In the genomic region with DNA sequence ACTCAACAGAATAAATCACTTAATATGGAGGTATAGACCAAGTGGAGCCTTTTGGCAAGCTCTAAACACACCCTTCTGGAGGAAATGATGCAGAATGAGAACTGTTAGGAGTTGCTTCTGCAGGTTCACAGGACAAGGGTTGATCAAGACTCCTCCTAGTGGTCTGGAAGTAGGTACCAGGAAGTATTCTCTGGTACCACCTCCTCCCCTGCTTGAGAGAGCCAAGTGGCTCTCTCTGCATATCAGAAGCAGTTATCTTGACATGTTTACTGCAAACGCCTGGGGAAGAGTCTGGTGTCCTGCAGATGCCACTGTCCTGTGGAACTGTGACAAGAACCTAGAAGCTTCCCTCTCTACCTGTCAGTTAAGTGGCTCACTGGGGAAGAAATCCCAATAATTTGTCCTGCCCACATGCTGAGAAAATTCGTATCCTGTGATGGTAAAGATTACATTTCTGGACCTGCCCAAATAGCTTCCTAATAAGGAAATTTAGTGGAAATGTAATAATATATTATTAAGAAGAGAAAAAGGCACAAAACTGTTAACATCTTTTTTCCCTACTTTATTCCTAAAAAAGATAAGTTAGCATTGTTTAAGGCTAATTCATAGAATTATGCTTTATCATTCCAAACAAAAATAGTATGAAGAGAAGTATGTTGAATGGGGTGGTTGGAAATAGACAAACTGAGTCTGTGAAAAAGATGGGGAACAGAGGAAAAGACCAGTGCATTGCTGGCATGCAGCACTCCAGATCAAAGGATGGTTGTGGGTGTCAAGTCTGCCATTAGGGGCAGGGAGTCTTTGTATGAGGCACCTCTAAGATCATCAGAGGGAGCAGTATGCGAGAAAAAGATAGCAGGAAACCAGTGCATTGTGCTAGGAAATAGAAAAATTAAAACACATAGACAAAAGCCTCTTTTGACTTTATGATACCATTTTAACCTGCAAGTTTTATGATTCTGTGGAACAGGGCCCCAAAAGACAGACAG, we compare ENCODE assay signal across 1 cellular context.
A peak's percentile ranks its signal among the peaks of the same experiment; 100 is the strongest.
TF ChIP-seq lines count a peak whose summit lies in the region.

No MANE protein-coding gene starts in this region.

TF ChIP-seq in K562, 482 proteins besides CTCF, POLR2A, EP300 and RAD21 (continued from another document):
- TF ChIP-seq, protein P1, sequence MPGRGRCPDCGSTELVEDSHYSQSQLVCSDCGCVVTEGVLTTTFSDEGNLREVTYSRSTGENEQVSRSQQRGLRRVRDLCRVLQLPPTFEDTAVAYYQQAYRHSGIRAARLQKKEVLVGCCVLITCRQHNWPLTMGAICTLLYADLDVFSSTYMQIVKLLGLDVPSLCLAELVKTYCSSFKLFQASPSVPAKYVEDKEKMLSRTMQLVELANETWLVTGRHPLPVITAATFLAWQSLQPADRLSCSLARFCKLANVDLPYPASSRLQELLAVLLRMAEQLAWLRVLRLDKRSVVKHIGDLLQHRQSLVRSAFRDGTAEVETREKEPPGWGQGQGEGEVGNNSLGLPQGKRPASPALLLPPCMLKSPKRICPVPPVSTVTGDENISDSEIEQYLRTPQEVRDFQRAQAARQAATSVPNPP (IDR thresholded peaks at IDR 0.05; ENCODE audit: borderline replicate concordance, insufficient read depth, insufficient read length): no peak
- no peak for TF ChIP-seq SIN3B (IDR thresholded peaks at IDR 0.05; ENCODE audit: low read depth)
- 0 out of 2 replicates have a peak, but pooled peaks have one; percentile 28 for TF ChIP-seq BCL6 (CRISPR knock-in tag; IDR thresholded peaks at IDR 0.05)
- 0 out of 2 replicates have a peak, but pooled peaks have one; percentile 23 for TF ChIP-seq RNF2 (IDR thresholded peaks at IDR 0.05)
- TF ChIP-seq JUND (IDR thresholded peaks at IDR 0.05; ENCODE audit: borderline replicate concordance, low read depth, low read length): peak; percentile 59; the same call in 1 of the 2 replicates
- peak; percentile 37; the same call in 1 of the 3 replicates for TF ChIP-seq JUND (tag; IDR thresholded peaks at IDR 0.05; ENCODE audit: borderline replicate concordance, low read depth, low read length)
- TF ChIP-seq OTX1 (CRISPR knock-in tag; IDR thresholded peaks at IDR 0.05): no peak
- 0 out of 2 replicates have a peak, but pooled peaks have one; percentile 20 for TF ChIP-seq HMBOX1 (IDR thresholded peaks at IDR 0.05)
- peak; percentile 50; the same call in 1 of the 2 replicates for TF ChIP-seq DEAF1 (CRISPR knock-in tag; IDR thresholded peaks at IDR 0.05)
- TF ChIP-seq ZNF589 (CRISPR knock-in tag; IDR thresholded peaks at IDR 0.05; ENCODE audit: low read depth): no peak
- TF ChIP-seq FOXM1 (IDR thresholded peaks at IDR 0.05; ENCODE audit: low read depth): peak; percentile 61; the same call in 1 of the 2 replicates
- no peak for TF ChIP-seq FOXM1 (CRISPR knock-in tag; IDR thresholded peaks at IDR 0.05; ENCODE audit: low read depth)
- TF ChIP-seq ZNF140 (CRISPR knock-in tag; IDR thresholded peaks at IDR 0.05): 0 out of 2 replicates have a peak, but pooled peaks have one; percentile 46
- peak; percentile 28 for TF ChIP-seq MAFK (IDR thresholded peaks at IDR 0.05; ENCODE audit: low read length)
- peak; percentile 54; the same call in 1 of the 2 replicates for TF ChIP-seq CBX1 (IDR thresholded peaks at IDR 0.05; ENCODE audit: low read depth)
- 0 out of 2 replicates have a peak, but pooled peaks have one; percentile 49 for TF ChIP-seq ZNF778 (CRISPR knock-in tag; IDR thresholded peaks at IDR 0.05)
- no peak for TF ChIP-seq ZBTB17 (CRISPR knock-in tag; IDR thresholded peaks at IDR 0.05)
- peak; percentile 63 for TF ChIP-seq ZNF766 (CRISPR knock-in tag; conservative IDR thresholded peaks at IDR 0.05)
- TF ChIP-seq, protein P2, sequence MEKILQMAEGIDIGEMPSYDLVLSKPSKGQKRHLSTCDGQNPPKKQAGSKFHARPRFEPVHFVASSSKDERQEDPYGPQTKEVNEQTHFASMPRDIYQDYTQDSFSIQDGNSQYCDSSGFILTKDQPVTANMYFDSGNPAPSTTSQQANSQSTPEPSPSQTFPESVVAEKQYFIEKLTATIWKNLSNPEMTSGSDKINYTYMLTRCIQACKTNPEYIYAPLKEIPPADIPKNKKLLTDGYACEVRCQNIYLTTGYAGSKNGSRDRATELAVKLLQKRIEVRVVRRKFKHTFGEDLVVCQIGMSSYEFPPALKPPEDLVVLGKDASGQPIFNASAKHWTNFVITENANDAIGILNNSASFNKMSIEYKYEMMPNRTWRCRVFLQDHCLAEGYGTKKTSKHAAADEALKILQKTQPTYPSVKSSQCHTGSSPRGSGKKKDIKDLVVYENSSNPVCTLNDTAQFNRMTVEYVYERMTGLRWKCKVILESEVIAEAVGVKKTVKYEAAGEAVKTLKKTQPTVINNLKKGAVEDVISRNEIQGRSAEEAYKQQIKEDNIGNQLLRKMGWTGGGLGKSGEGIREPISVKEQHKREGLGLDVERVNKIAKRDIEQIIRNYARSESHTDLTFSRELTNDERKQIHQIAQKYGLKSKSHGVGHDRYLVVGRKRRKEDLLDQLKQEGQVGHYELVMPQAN (IDR thresholded peaks at IDR 0.05; ENCODE audit: borderline replicate concordance): no peak
- TF ChIP-seq, protein P3, sequence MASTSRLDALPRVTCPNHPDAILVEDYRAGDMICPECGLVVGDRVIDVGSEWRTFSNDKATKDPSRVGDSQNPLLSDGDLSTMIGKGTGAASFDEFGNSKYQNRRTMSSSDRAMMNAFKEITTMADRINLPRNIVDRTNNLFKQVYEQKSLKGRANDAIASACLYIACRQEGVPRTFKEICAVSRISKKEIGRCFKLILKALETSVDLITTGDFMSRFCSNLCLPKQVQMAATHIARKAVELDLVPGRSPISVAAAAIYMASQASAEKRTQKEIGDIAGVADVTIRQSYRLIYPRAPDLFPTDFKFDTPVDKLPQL (IDR thresholded peaks at IDR 0.05; ENCODE audit: extremely low read depth, insufficient read length): no peak
- peak; percentile 93 for TF ChIP-seq CTBP1 (IDR thresholded peaks at IDR 0.05; ENCODE audit: borderline replicate concordance)
- TF ChIP-seq TEAD4 (IDR thresholded peaks at IDR 0.05; ENCODE audit: low read length): peak; percentile 39; the same call in 1 of the 2 replicates
- no peak for TF ChIP-seq TEAD4 (CRISPR knock-in tag; IDR thresholded peaks at IDR 0.05; ENCODE audit: borderline replicate concordance)
- no peak for TF ChIP-seq ZNF76 (CRISPR knock-in tag; IDR thresholded peaks at IDR 0.05; ENCODE audit: borderline replicate concordance)
- TF ChIP-seq, protein P4, sequence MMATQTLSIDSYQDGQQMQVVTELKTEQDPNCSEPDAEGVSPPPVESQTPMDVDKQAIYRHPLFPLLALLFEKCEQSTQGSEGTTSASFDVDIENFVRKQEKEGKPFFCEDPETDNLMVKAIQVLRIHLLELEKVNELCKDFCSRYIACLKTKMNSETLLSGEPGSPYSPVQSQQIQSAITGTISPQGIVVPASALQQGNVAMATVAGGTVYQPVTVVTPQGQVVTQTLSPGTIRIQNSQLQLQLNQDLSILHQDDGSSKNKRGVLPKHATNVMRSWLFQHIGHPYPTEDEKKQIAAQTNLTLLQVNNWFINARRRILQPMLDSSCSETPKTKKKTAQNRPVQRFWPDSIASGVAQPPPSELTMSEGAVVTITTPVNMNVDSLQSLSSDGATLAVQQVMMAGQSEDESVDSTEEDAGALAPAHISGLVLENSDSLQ (IDR thresholded peaks at IDR 0.05): peak; percentile 78
- no peak for TF ChIP-seq SETDB1 (IDR thresholded peaks at IDR 0.05; ENCODE audit: low read length)
- TF ChIP-seq NCOR1 (IDR thresholded peaks at IDR 0.05): 0 out of 2 replicates have a peak, but pooled peaks have one; percentile 5
- 0 out of 2 replicates have a peak, but pooled peaks have one; percentile 18 for TF ChIP-seq MYC (IDR thresholded peaks at IDR 0.05; ENCODE audit: low read depth, low read length)
- no peak for TF ChIP-seq MYC (CRISPR knock-in tag; IDR thresholded peaks at IDR 0.05; ENCODE audit: borderline replicate concordance, low read depth)
- TF ChIP-seq ZNF518B (CRISPR knock-in tag; IDR thresholded peaks at IDR 0.05): no peak
- peak; percentile 70; the same call in 1 of the 2 replicates for TF ChIP-seq DPF2 (IDR thresholded peaks at IDR 0.05)
- TF ChIP-seq TBP (optimal IDR thresholded peaks at IDR 0.05; ENCODE audit: low read depth, low read length): peak; percentile 21
- TF ChIP-seq, protein P5, sequence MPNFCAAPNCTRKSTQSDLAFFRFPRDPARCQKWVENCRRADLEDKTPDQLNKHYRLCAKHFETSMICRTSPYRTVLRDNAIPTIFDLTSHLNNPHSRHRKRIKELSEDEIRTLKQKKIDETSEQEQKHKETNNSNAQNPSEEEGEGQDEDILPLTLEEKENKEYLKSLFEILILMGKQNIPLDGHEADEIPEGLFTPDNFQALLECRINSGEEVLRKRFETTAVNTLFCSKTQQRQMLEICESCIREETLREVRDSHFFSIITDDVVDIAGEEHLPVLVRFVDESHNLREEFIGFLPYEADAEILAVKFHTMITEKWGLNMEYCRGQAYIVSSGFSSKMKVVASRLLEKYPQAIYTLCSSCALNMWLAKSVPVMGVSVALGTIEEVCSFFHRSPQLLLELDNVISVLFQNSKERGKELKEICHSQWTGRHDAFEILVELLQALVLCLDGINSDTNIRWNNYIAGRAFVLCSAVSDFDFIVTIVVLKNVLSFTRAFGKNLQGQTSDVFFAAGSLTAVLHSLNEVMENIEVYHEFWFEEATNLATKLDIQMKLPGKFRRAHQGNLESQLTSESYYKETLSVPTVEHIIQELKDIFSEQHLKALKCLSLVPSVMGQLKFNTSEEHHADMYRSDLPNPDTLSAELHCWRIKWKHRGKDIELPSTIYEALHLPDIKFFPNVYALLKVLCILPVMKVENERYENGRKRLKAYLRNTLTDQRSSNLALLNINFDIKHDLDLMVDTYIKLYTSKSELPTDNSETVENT (CRISPR knock-in tag; IDR thresholded peaks at IDR 0.05): no peak
- peak; percentile 7; the same call in 1 of the 2 replicates for TF ChIP-seq STAT5A (IDR thresholded peaks at IDR 0.05; ENCODE audit: borderline replicate concordance, low read length)
- TF ChIP-seq ELF2 (CRISPR knock-in tag; IDR thresholded peaks at IDR 0.05): peak; percentile 67; the same call in 1 of the 2 replicates
- peak; percentile 48; the same call in 1 of the 2 replicates for TF ChIP-seq ZNF212 (CRISPR knock-in tag; IDR thresholded peaks at IDR 0.05)
- TF ChIP-seq, protein P6, sequence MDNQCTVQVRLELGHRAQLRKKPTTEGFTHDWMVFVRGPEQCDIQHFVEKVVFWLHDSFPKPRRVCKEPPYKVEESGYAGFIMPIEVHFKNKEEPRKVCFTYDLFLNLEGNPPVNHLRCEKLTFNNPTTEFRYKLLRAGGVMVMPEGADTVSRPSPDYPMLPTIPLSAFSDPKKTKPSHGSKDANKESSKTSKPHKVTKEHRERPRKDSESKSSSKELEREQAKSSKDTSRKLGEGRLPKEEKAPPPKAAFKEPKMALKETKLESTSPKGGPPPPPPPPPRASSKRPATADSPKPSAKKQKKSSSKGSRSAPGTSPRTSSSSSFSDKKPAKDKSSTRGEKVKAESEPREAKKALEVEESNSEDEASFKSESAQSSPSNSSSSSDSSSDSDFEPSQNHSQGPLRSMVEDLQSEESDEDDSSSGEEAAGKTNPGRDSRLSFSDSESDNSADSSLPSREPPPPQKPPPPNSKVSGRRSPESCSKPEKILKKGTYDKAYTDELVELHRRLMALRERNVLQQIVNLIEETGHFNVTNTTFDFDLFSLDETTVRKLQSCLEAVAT (IDR thresholded peaks at IDR 0.05): no peak
- TF ChIP-seq ZNF263 (CRISPR knock-in tag; IDR thresholded peaks at IDR 0.05; ENCODE audit: borderline replicate concordance): no peak
- no peak for TF ChIP-seq SRSF1 (IDR thresholded peaks at IDR 0.05; ENCODE audit: low read depth, low read length)
TF ChIP-seq in K562: peak in this region for 64.
